ENCODE assay signal across 16 cellular contexts in the genomic region with DNA sequence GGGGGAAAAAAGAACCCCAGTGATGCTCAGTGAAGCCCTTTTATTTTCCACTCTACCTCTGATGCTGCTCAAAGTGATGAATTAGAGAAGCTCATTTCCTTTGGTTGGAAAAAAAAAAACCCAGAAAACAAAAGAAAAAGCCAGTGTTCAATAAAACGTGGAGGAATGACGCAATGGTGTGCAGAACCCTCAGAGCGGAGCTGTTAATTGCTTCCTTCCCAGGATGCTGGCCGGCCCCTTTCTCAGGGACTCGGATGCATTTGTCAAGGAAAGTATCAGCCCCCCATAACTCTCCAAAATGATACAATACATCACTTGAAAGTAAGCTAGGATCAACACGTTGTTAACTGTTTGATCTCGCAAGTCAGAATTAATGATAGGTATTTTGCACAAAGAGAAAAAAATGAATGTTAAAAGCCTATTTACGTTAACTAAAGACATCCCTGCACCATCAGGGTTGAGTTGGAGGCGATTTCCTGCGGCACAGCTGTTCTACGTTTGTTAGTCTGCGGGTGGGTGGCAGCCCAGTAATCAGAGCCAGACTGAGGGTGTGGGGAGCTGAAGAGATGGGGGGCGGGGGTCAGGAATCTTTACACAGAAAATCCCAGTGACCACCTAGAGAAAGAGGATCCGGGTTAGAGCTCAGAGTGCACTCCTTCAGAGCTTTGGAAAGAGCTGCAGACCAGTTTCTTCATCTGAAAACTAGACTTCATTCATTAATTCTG.
"Had no signal": no experiment of that assay in that cellular context is flagged by ENCODE, and none has a peak within 500 bp of the region (broad histone marks: within the 10 kb centered on the region; RNA-seq: fewer than 3 reads in every experiment).

No MANE protein-coding gene starts in this region.

- H3K36me3 ChIP-seq: adrenal gland, gastroesophageal sphincter had no signal

- DNase-seq: activated CD4-positive, alpha-beta memory T cell treated with anti-CD3 and anti-CD28 coated beads for 36 hours; activated CD8-positive, alpha-beta memory T cell treated with anti-CD3 and anti-CD28 coated beads, Interleukin-2, amount 10 ng/mL, durations not matched to agents 7 days and 5 days; activated naive CD4-positive, alpha-beta T cell treated with anti-CD3 and anti-CD28 coated beads, Interleukin-2, amount 10 ng/mL, durations not matched to agents 7 days and 5 days; activated T-cell treated with anti-CD3 and anti-CD28 coated beads, Interleukin-2, amount 50 U/mL, for 24 hours; adrenal gland; dermis blood vessel endothelial cell; effector memory CD8-positive, alpha-beta T cell; islet precursor cell; naive B cell; posterior cingulate gyrus; stimulated activated naive CD8-positive, alpha-beta T cell treated with anti-CD3 and anti-CD28 coated beads, Interleukin-15, Interleukin-2, amounts not matched to agents 100 U/mL and 50 U/mL, for 24 hours; T1000; trophoblast cell had no signal

- H3K4me1 ChIP-seq: adrenal gland, gastroesophageal sphincter had no signal

- H3K4me3 ChIP-seq: adrenal gland, gastroesophageal sphincter, skin epidermis had no signal

- H3K9me3 ChIP-seq: adrenal gland, gastroesophageal sphincter had no signal

- H3K27ac ChIP-seq: adrenal gland, gastroesophageal sphincter, skin epidermis, VCaP had no signal
